9 cellular contexts compared by ENCODE assay signal in genomic region chr3:53253707-53254106, GRCh38. TPM values are rescaled to one million over a fixed set of nuclear protein-coding genes. Genes with fewer than 3 reads are reported as not detected.
A peak's percentile ranks its signal among the peaks of the same experiment; 100 is the strongest.
DNase-seq lines count a peak whose midpoint lies in the region; ATAC-seq and TF ChIP-seq lines count a peak whose summit lies in the region.
"Had no signal": no experiment of that assay in that cellular context is flagged by ENCODE, and none has a peak within 500 bp of the region (broad histone marks: within the 10 kb centered on the region; RNA-seq: fewer than 3 reads in every experiment).

No MANE protein-coding gene starts in this region.

- H3K4ac ChIP-seq in H9 (ENCODE audit: low read depth, low read length) (no peak overlapping the region), mesenchymal stem cell (ENCODE audit: low read depth in 1 of 2, low read length in 2 of 2) (no peak overlapping the region)

- H3K4me2 ChIP-seq in H9 (ENCODE audit: insufficient read depth, insufficient read length, low read length) (peak overlapping the region; percentile 92), mesenchymal stem cell (ENCODE audit: low read length, poor library complexity, severe bottlenecking) (peak overlapping the region; percentile 92)

- peak overlapping the region; percentile 71 for H3K9ac ChIP-seq in H9 (ENCODE audit: extremely low read depth, insufficient read length, low read length)
- H3K9ac ChIP-seq in mesenchymal stem cell (ENCODE audit: low read length): peak overlapping the region; percentile 82

- peaks cover 14% of the 10 kb centered on the region for H3K23me2 ChIP-seq in H9 (ENCODE audit: insufficient read length, low read depth, low read length, poor library complexity, severe bottlenecking)

- no peak overlapping the region for H3T11ph ChIP-seq in H9 (ENCODE audit: low read length)

- H3K14ac ChIP-seq in H9 (ENCODE audit: insufficient read depth, low read length) (no peak overlapping the region), mesenchymal stem cell (ENCODE audit: low read length in 2 of 2) (peak overlapping the region in 1 of 2 experiments; percentile 30)

- H2BK15ac ChIP-seq in H9 (ENCODE audit: low read depth, low read length) (no peak overlapping the region), mesenchymal stem cell (ENCODE audit: low read depth, poor library complexity, severe bottlenecking) (no peak overlapping the region)

- H2BK5ac ChIP-seq in H9 (ENCODE audit: insufficient read length, low read length) (no peak overlapping the region), mesenchymal stem cell (ENCODE audit: low read depth, low read length, poor library complexity, severe bottlenecking) (no peak overlapping the region)

- no peak for DNase-seq in H9
- no peak for DNase-seq in astrocyte of the cerebellum (ENCODE audit: low read depth)
- no peak for DNase-seq in mesenchymal stem cell
- DNase-seq in stimulated activated CD4-positive, alpha-beta T cell treated with anti-CD3 and anti-CD28 coated beads, Interleukin-2, amount 100 ng/mL, for 24 hours: no peak
- no peak for DNase-seq in NCI-H69 (lab: John Stamatoyannopoulos, UW)
- no peak for DNase-seq in iPS-NIHi7 (ENCODE audit: extremely low spot score)
- DNase-seq: hippocampal formation had no signal

- H3K9me3 Mint-ChIP-seq in H9: no peaks in the 10 kb centered on the region

- H3K27me3 ChIP-seq in H9 (ENCODE audit: insufficient read depth, low read length) (no peaks in the 10 kb centered on the region), mesenchymal stem cell (ENCODE audit: control insufficient read depth in 1 of 2, insufficient read depth in 1 of 2, low read length in 2 of 2) (no peaks in the 10 kb centered on the region)

- peaks cover 64% of the 10 kb centered on the region for H3K79me2 ChIP-seq in H9 (ENCODE audit: insufficient read depth, low read length)

- peak overlapping the region; percentile 92 to 96 for H3K4me3 Mint-ChIP-seq in H9

- no peak overlapping the region for H2BK120ac ChIP-seq in H9 (ENCODE audit: low read depth, low read length, poor library complexity, severe bottlenecking)
- no peak overlapping the region for H2BK120ac ChIP-seq in mesenchymal stem cell (ENCODE audit: low read depth, low read length)

- peaks cover 21 to 26% (median 24%) of the 10 kb centered on the region in 3 experiments for H3K36me3 Mint-ChIP-seq in H9 (ENCODE audit: insufficient read depth in 1 of 3, low read depth in 3 of 3)

- no peak overlapping the region for H2BK20ac ChIP-seq in H9 (ENCODE audit: low read depth, low read length, poor library complexity, severe bottlenecking)

- H3K4me3 ChIP-seq in astrocyte of the cerebellum (ENCODE audit: low read depth, low read length) (peak overlapping the region; percentile 66), mesenchymal stem cell (ENCODE audit: insufficient read depth in 1 of 2, low read depth in 1 of 2, low read length in 2 of 2) (peak overlapping the region; percentile 88 to 96)

- H3K18ac ChIP-seq in H9 (ENCODE audit: insufficient read length, low read depth, low read length) (no peak overlapping the region), mesenchymal stem cell (ENCODE audit: low read depth in 1 of 2, low read length in 2 of 2) (no peak overlapping the region)

- peaks cover 2% of the 10 kb centered on the region for H3K27me3 Mint-ChIP-seq in H9 (ENCODE audit: low read depth)

- no peak overlapping the region for H3K56ac ChIP-seq in H9 (ENCODE audit: insufficient read length, low read depth, low read length)

- H3K4me1 Mint-ChIP-seq in H9: peaks cover 49 to 63% of the 10 kb centered on the region in 2 experiments

- H2BK12ac ChIP-seq in H9 (ENCODE audit: insufficient read length, low read depth, low read length): no peak overlapping the region
- no peak overlapping the region for H2BK12ac ChIP-seq in mesenchymal stem cell (ENCODE audit: low read length in 2 of 2)

- no peak overlapping the region for H4K91ac ChIP-seq in H9 (ENCODE audit: insufficient read length, low read depth, low read length)
- H4K91ac ChIP-seq in mesenchymal stem cell (ENCODE audit: low read length): no peak overlapping the region

- no peak for TF ChIP-seq CTCF in 22Rv1 (IDR thresholded peaks at IDR 0.05)
- TF ChIP-seq CTCF in H9 (conservative IDR thresholded peaks at IDR 0.05): no peak
- no peak for TF ChIP-seq CTCF in astrocyte of the cerebellum (IDR thresholded peaks at IDR 0.05; ENCODE audit: low read depth, low read length, missing control alignments)

- H3K79me1 ChIP-seq in H9 (ENCODE audit: insufficient read depth, low read depth, low read length, poor library complexity, severe bottlenecking) (peaks cover 2% of the 10 kb centered on the region), mesenchymal stem cell (replicated peaks; ENCODE audit: low read length, poor library complexity, severe bottlenecking) (no peaks in the 10 kb centered on the region)

- no peak overlapping the region for H4K5ac ChIP-seq in H9 (ENCODE audit: insufficient read length, low read depth, low read length)

- H3K36me3 ChIP-seq in mesenchymal stem cell (ENCODE audit: control insufficient read depth in 1 of 2, insufficient read depth in 2 of 2, low read depth in 1 of 2, low read length in 2 of 2): peaks cover 18 to 22% of the 10 kb centered on the region in 2 experiments

- H2AFZ ChIP-seq in H9 (ENCODE audit: low read length): no peak overlapping the region
- no peak overlapping the region for H2AFZ ChIP-seq in mesenchymal stem cell (ENCODE audit: low read depth, low read length)

- WGBS in H9 (ENCODE audit: extremely low coverage, insufficient read length, low lambda C conversion rate): no CpG with 5 or more reads among the region's 4 CpGs
- 71% methylated on average over 4 of the region's 4 CpGs for WGBS in mesenchymal stem cell

- H4K20me1 ChIP-seq in H9 (ENCODE audit: control insufficient read depth, insufficient read depth, insufficient read length): no peaks in the 10 kb centered on the region

- H3K23ac ChIP-seq in H9 (ENCODE audit: insufficient read length, low read depth, low read length) (no peak overlapping the region), mesenchymal stem cell (ENCODE audit: low read length in 2 of 2) (peak overlapping the region in 1 of 2 experiments; percentile 60)

- ATAC-seq in HG02884 (IDR thresholded peaks at IDR 0.05; ENCODE audit: unreplicated experiment): no peak

- H2AK5ac ChIP-seq in H9 (ENCODE audit: insufficient read length, low read length) (no peak overlapping the region), mesenchymal stem cell (ENCODE audit: low read length, severe bottlenecking) (no peak overlapping the region)

- in situ Hi-C loops in astrocyte of the cerebellum (cut with HindIII; ENCODE audit: low sequenced_read_pairs): no loop called here

- peak overlapping the region in 2 of 3 experiments; percentile 80 to 98; a peak in 1 of 7 replicates for H3K27ac Mint-ChIP-seq in H9

- H3K27ac ChIP-seq in 22Rv1 (peak overlapping the region; percentile 92), H9 (ENCODE audit: insufficient read length, low read depth, low read length) (no peak overlapping the region), mesenchymal stem cell (ENCODE audit: low read length, poor library complexity, severe bottlenecking) (peak overlapping the region; percentile 26)

- H3K9me3 ChIP-seq in H9 (ENCODE audit: control insufficient read depth, low read depth, low read length) (no peaks in the 10 kb centered on the region), mesenchymal stem cell (ENCODE audit: control insufficient read depth, low read length) (no peaks in the 10 kb centered on the region)

- H4K8ac ChIP-seq in H9 (replicated peaks; ENCODE audit: insufficient read length, low read depth, low read length) (no peak overlapping the region), mesenchymal stem cell (ENCODE audit: low read length) (no peak overlapping the region)

- H3K4me1 ChIP-seq in H9 (ENCODE audit: insufficient read depth, low read length): peaks cover 17% of the 10 kb centered on the region; the same call in 1 of the 2 replicates
- peaks cover 34% of the 10 kb centered on the region for H3K4me1 ChIP-seq in mesenchymal stem cell (ENCODE audit: control insufficient read depth, insufficient read depth, low read depth, low read length)

RNA-seq across cellular contexts. Expression of gene TKT, which starts 2.1 kb away (rescaled TPM):
- 650 and 676 TPM in 2 replicates for total RNA-seq in H9 (2021)
- 359 TPM for polyA plus RNA-seq in mesenchymal stem cell (2013, experiment 1 of 2)
- polyA plus RNA-seq in mesenchymal stem cell (2013, experiment 2 of 2): 363 TPM
